9 cellular contexts compared by ENCODE assay signal in genomic region chr19:5727453-5728050, GRCh38. TPM values are rescaled to one million over a fixed set of nuclear protein-coding genes. Genes with fewer than 3 reads are reported as not detected.
"Had no signal": no experiment of that assay in that cellular context is flagged by ENCODE, and none has a peak within 500 bp of the region (broad histone marks: within the 10 kb centered on the region; RNA-seq: fewer than 3 reads in every experiment).

No MANE protein-coding gene starts in this region.

- H3K4me2 ChIP-seq: GM23338 had no signal

- ATAC-seq: GM23338, HCT116 had no signal

- DNase-seq: GM23248, GOT3, H7, H9, HCEC 1CT, HFFc6 had no signal

- H2AFZ ChIP-seq: GM23248, GM23338 had no signal

- H3K4me1 ChIP-seq: HAP-1 had no signal

- H3K4me1 Mint-ChIP-seq: GM23338, H9 had no signal

- H3K27ac Mint-ChIP-seq: GM23338, H9, HFFc6 had no signal

- H3K27ac ChIP-seq: GM23248 had no signal

- H3K36me3 ChIP-seq: HAP-1 had no signal

- H3K9ac ChIP-seq: GM23248 had no signal

- H3K4me3 Mint-ChIP-seq: GM23338, H9, HFFc6 had no signal

- H3K4me3 ChIP-seq: GM23248, GM23338, HAP-1 had no signal

RNA-seq across cellular contexts. Expression of gene CATSPERD, which starts 7.1 kb away (rescaled TPM):
- polyA plus RNA-seq: GM23248, GM23338 had no signal
